In genomic region chr2:134657650-134658250, GRCh38 we compare ENCODE assay signal across 1 cellular context.
TF ChIP-seq lines count a peak whose summit lies in the region.

No MANE protein-coding gene starts in this region.

TF ChIP-seq in HepG2, 621 proteins besides CTCF, POLR2A, EP300 and RAD21 (continued from another document):
- TF ChIP-seq ZBTB40 (IDR thresholded peaks at IDR 0.05): no peak
- no peak for TF ChIP-seq ZBTB40 (CRISPR knock-in tag; IDR thresholded peaks at IDR 0.05)
- no peak for TF ChIP-seq ZNF256 (CRISPR knock-in tag; conservative IDR thresholded peaks at IDR 0.05)
- TF ChIP-seq TEAD3 (CRISPR knock-in tag; optimal IDR thresholded peaks at IDR 0.05; ENCODE audit: borderline replicate concordance): no peak
- TF ChIP-seq FOXK1 (CRISPR knock-in tag; IDR thresholded peaks at IDR 0.05; ENCODE audit: borderline replicate concordance, low read depth): no peak
- TF ChIP-seq NR0B2 (CRISPR knock-in tag; IDR thresholded peaks at IDR 0.05): no peak
- TF ChIP-seq NFKB2 (CRISPR knock-in tag; IDR thresholded peaks at IDR 0.05; ENCODE audit: borderline replicate concordance): no peak
- no peak for TF ChIP-seq ATF4 (CRISPR knock-in tag; IDR thresholded peaks at IDR 0.05)
- TF ChIP-seq ZSCAN31 (CRISPR knock-in tag; IDR thresholded peaks at IDR 0.05; ENCODE audit: low read depth): no peak
- no peak for TF ChIP-seq ZNF883 (CRISPR knock-in tag; IDR thresholded peaks at IDR 0.05; ENCODE audit: not compliant biosample characterization)
- no peak for TF ChIP-seq ZNF598 (CRISPR knock-in tag; IDR thresholded peaks at IDR 0.05; ENCODE audit: borderline replicate concordance)
- no peak for TF ChIP-seq BATF2 (CRISPR knock-in tag; IDR thresholded peaks at IDR 0.05)
- TF ChIP-seq SAFB2 (CRISPR knock-in tag; IDR thresholded peaks at IDR 0.05; ENCODE audit: borderline replicate concordance, low read depth): no peak
